ENCODE assay signal across 18 cellular contexts in genomic region chr17:76432004-76432403, GRCh38. TPM values are rescaled to one million over a fixed set of nuclear protein-coding genes. Genes with fewer than 3 reads are reported as not detected.
A peak's percentile ranks its signal among the peaks of the same experiment; 100 is the strongest.
DNase-seq lines count a peak whose midpoint lies in the region; ATAC-seq, FAIRE-seq and TF ChIP-seq lines count a peak whose summit lies in the region.
"Had no signal": no experiment of that assay in that cellular context is flagged by ENCODE, and none has a peak within 500 bp of the region (broad histone marks: within the 10 kb centered on the region; RNA-seq: fewer than 3 reads in every experiment).

No MANE protein-coding gene starts in this region.

- DNase-seq in HTR-8/SVneo (ENCODE audit: insufficient read length, low spot score) (no peak), cerebellum (ENCODE audit: low spot score) (peak; percentile 46), left cardiac atrium (no peak), psoas muscle (no peak)
- DNase-seq in activated T-cell treated with anti-CD3 and anti-CD28 coated beads, Interleukin-2, amount 50 U/mL, for 72 hours: no peak
- no peak for DNase-seq in naive thymus-derived CD4-positive, alpha-beta T cell
- DNase-seq: DND-41, GF-D8, KG1, NCI-H1092 treated with DMSO at 0.1 percent for 48 hours, NCI-H2081 treated with DMSO at 0.1 percent for 48 hours, NCI-H510A had no signal

- POLR2A ChIA-PET in naive thymus-derived CD4-positive, alpha-beta T cell (lab: Charles Lee): no interaction called here

- no peak overlapping the region for H3K4me3 ChIP-seq in psoas muscle
- H3K4me3 ChIP-seq in naive thymus-derived CD4-positive, alpha-beta T cell (ENCODE audit: low read length): no peak overlapping the region
- H3K4me3 ChIP-seq: GM23248 had no signal

- H3K36me3 Mint-ChIP-seq in activated T-cell treated with anti-CD3 and anti-CD28 coated beads, Interleukin-2, amount 50 U/mL, for 72 hours (ENCODE audit: insufficient read depth in 2 of 2): no peaks in the 10 kb centered on the region
- peaks cover 0 to 10% (median 0%) of the 10 kb centered on the region in 5 donors for H3K36me3 Mint-ChIP-seq in naive thymus-derived CD4-positive, alpha-beta T cell

- TF ChIP-seq CTCF in psoas muscle (IDR thresholded peaks at IDR 0.05): no peak

- no peaks in the 10 kb centered on the region for H3K27me3 Mint-ChIP-seq in activated T-cell treated with anti-CD3 and anti-CD28 coated beads, Interleukin-2, amount 50 U/mL, for 72 hours (ENCODE audit: low read depth)
- no peaks in the 10 kb centered on the region for H3K27me3 Mint-ChIP-seq in naive thymus-derived CD4-positive, alpha-beta T cell

- FAIRE-seq in HTR-8/SVneo (lab: Jason Lieb, UNC): peak; percentile 28

- peaks cover 55% of the 10 kb centered on the region for H3K4me1 ChIP-seq in psoas muscle
- no peaks in the 10 kb centered on the region for H3K4me1 ChIP-seq in naive thymus-derived CD4-positive, alpha-beta T cell (ENCODE audit: control insufficient read depth in 2 of 2, insufficient read depth in 2 of 2, low read length in 2 of 2)

- H3K9me3 Mint-ChIP-seq in activated T-cell treated with anti-CD3 and anti-CD28 coated beads, Interleukin-2, amount 50 U/mL, for 72 hours: no peaks in the 10 kb centered on the region
- H3K9me3 Mint-ChIP-seq in naive thymus-derived CD4-positive, alpha-beta T cell: no peaks in the 10 kb centered on the region

- ATAC-seq in left cardiac atrium: peak; percentile 51 to 68
- peak; percentile 78 to 86 (median 84) for ATAC-seq in psoas muscle
- ATAC-seq in HG02840 (IDR thresholded peaks at IDR 0.05; ENCODE audit: low FRiP score, unreplicated experiment): no peak
- ATAC-seq in activated T-cell treated with anti-CD3 and anti-CD28 coated beads, Interleukin-2, amount 50 U/mL, for 72 hours (replicated peaks in 1 of 2): no peak
- no peak for ATAC-seq in naive thymus-derived CD4-positive, alpha-beta T cell
- ATAC-seq in HG02623 (IDR thresholded peaks at IDR 0.05; ENCODE audit: unreplicated experiment): no peak

- intact Hi-C loops in left cardiac atrium (cut with DNase I): no loop called here
- intact Hi-C loops in psoas muscle (cut with DNase I): no loop called here
- intact Hi-C loops in naive thymus-derived CD4-positive, alpha-beta T cell (cut with micrococcal nuclease): no loop called here

- no peaks in the 10 kb centered on the region for H3K27me3 ChIP-seq in psoas muscle (ENCODE audit: insufficient read depth in 3 of 3, low read length in 2 of 3)
- no peaks in the 10 kb centered on the region for H3K27me3 ChIP-seq in naive thymus-derived CD4-positive, alpha-beta T cell (ENCODE audit: control insufficient read depth in 2 of 2, insufficient read depth in 2 of 2, low read length in 2 of 2)

- H3K4me3 Mint-ChIP-seq in activated T-cell treated with anti-CD3 and anti-CD28 coated beads, Interleukin-2, amount 50 U/mL, for 72 hours: no peak overlapping the region
- no peak overlapping the region for H3K4me3 Mint-ChIP-seq in naive thymus-derived CD4-positive, alpha-beta T cell

- H3K36me3 ChIP-seq in psoas muscle (ENCODE audit: insufficient read depth in 1 of 2, low read depth in 1 of 2): no peaks in the 10 kb centered on the region
- peaks cover 0 to 4% (median 0%) of the 10 kb centered on the region in 3 experiments for H3K36me3 ChIP-seq in naive thymus-derived CD4-positive, alpha-beta T cell (ENCODE audit: control insufficient read depth in 2 of 3, insufficient read depth in 3 of 3, low read length in 3 of 3)

- H3K9me3 ChIP-seq in psoas muscle: no peaks in the 10 kb centered on the region
- H3K9me3 ChIP-seq in naive thymus-derived CD4-positive, alpha-beta T cell (ENCODE audit: control insufficient read depth in 2 of 3, low read length in 3 of 3): no peaks in the 10 kb centered on the region

- no peaks in the 10 kb centered on the region for H3K4me1 Mint-ChIP-seq in activated T-cell treated with anti-CD3 and anti-CD28 coated beads, Interleukin-2, amount 50 U/mL, for 72 hours (ENCODE audit: low read depth)
- H3K4me1 Mint-ChIP-seq in naive thymus-derived CD4-positive, alpha-beta T cell: peaks cover 16 to 47% (median 37%) of the 10 kb centered on the region in 7 donors

- peak overlapping the region; percentile 74 for H3K27ac ChIP-seq in psoas muscle
- no peak overlapping the region for H3K27ac ChIP-seq in naive thymus-derived CD4-positive, alpha-beta T cell (ENCODE audit: low read depth, low read length)
- H3K27ac ChIP-seq: C4-2B, GM23248 had no signal

- no peak overlapping the region for H3K27ac Mint-ChIP-seq in activated T-cell treated with anti-CD3 and anti-CD28 coated beads, Interleukin-2, amount 50 U/mL, for 72 hours
- H3K27ac Mint-ChIP-seq in naive thymus-derived CD4-positive, alpha-beta T cell: no peak overlapping the region

- CTCF ChIA-PET in naive thymus-derived CD4-positive, alpha-beta T cell (lab: Charles Lee): no interaction called here

- 25 to 48% (median 37%) methylated on average over 6 of the region's 6 CpGs for WGBS in psoas muscle, 3 donors

RNA-seq across cellular contexts. Expression of gene UBE2O, which starts 20.9 kb away (rescaled TPM):
- 39.6 TPM for total RNA-seq in cerebellum
- 10 to 100 TPM; 28.3 to 29.1 TPM for total RNA-seq in left cardiac atrium
- total RNA-seq in psoas muscle: 10 to 100 TPM; 37.3 to 45.5 (median 39.7) TPM
- polyA plus RNA-seq in psoas muscle: 10 to 100 TPM; 11.6 to 23.9 (median 12.3) TPM
- total RNA-seq in activated T-cell treated with anti-CD3 and anti-CD28 coated beads, Interleukin-2, amount 50 U/mL, for 72 hours: 10 to 100 TPM; 21.5 to 22.8 TPM
- 10 to 100 TPM; 32.6 to 50.8 (median 41.6) TPM for total RNA-seq in naive thymus-derived CD4-positive, alpha-beta T cell
- 10 to 100 TPM in 1 of 2 donors, 1 to 10 TPM in 1; 8.7 to 15.4 TPM for polyA plus RNA-seq in naive thymus-derived CD4-positive, alpha-beta T cell

RNA-seq across cellular contexts. Expression of gene AANAT, which starts 35.4 kb away (rescaled TPM):
- total RNA-seq in cerebellum (0.27 TPM), left cardiac atrium (not detected), psoas muscle (not detected)
- under 1 TPM in 2 of 3 donors, not detected in 1; 0.09 to 0.13 TPM for polyA plus RNA-seq in psoas muscle
- not detected for total RNA-seq in activated T-cell treated with anti-CD3 and anti-CD28 coated beads, Interleukin-2, amount 50 U/mL, for 72 hours
- not detected for total RNA-seq in naive thymus-derived CD4-positive, alpha-beta T cell
- polyA plus RNA-seq in naive thymus-derived CD4-positive, alpha-beta T cell: not detected
- total RNA-seq: GM23248, HepG2, M059J had no signal
- polyA plus RNA-seq: GM23248 had no signal

RNA-seq across cellular contexts. Expression of gene SPHK1, which starts 47.6 kb away (rescaled TPM):
- total RNA-seq in cerebellum (3.3 TPM), left cardiac atrium (10 to 100 TPM in 1 of 2 donors, 1 to 10 TPM in 1; 4.8 to 27.9 TPM), psoas muscle (1 to 10 TPM in 3 of 4 donors, under 1 TPM in 1; 0.90 to 5.3 (median 2.6) TPM)
- 10 to 100 TPM in 1 of 3 donors, 1 to 10 TPM in 2; 1.3 to 21.3 (median 3.1) TPM for polyA plus RNA-seq in psoas muscle
- 10 to 100 TPM; 11.6 to 13.9 TPM for total RNA-seq in activated T-cell treated with anti-CD3 and anti-CD28 coated beads, Interleukin-2, amount 50 U/mL, for 72 hours
- total RNA-seq in naive thymus-derived CD4-positive, alpha-beta T cell: 10 to 100 TPM in 1 of 5 experiments, 1 to 10 TPM in 2, under 1 TPM in 2; 0.43 to 14.1 (median 1.9) TPM
- polyA plus RNA-seq in naive thymus-derived CD4-positive, alpha-beta T cell: under 1 TPM; 0.45 to 0.46 TPM

Comparison
In these comparisons a context has a peak if more than half of its experiments do, and no peak if none do; other contexts are left out.
1. ATAC-seq: peak in left cardiac atrium (2 of 2) and psoas muscle (4 of 4); none in HG02840 (single experiment), activated T-cell treated with anti-CD3 and anti-CD28 coated beads, Interleukin-2, amount 50 U/mL, for 72 hours (0 of 2), naive thymus-derived CD4-positive, alpha-beta T cell (single experiment) and HG02623 (single experiment).